In the genomic region with DNA sequence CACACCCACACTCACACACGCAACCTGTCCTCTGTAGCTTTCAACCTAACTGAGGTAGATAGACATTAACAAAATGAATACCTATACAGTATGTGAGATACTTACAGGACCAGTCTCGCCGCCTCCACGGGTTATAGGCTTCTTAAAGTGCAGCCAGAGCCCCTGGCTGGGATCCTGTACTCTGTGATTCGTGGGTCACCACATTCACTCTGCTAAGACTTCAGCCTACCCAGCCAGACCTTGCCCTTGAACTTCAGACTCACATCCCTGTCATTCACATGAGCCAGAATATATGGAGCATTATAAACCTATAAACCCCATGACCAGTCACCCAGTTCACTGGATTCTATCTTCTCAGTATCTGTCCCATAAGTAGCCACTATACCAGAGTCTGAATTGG, we compare ENCODE assay signal across 12 cellular contexts. TPM values are rescaled to one million over a fixed set of nuclear protein-coding genes. Genes with fewer than 3 reads are reported as not detected.
DNase-seq lines count a peak whose midpoint lies in the region; ATAC-seq and TF ChIP-seq lines count a peak whose summit lies in the region.
"Had no signal": no experiment of that assay in that cellular context is flagged by ENCODE, and none has a peak within 500 bp of the region (broad histone marks: within the 10 kb centered on the region; RNA-seq: fewer than 3 reads in every experiment).

No MANE protein-coding gene starts in this region.

- peak overlapping the region; percentile 95 for H3K27ac Mint-ChIP-seq in activated CD8-positive, alpha-beta memory T cell treated with anti-CD3 and anti-CD28 coated beads, Interleukin-2, amount 10 ng/mL, durations not matched to agents 7 days and 5 days
- peak overlapping the region; percentile 98 for H3K27ac Mint-ChIP-seq in activated CD4-positive, alpha-beta memory T cell treated with anti-CD3 and anti-CD28 coated beads, Interleukin-2, amount 10 ng/mL, durations not matched to agents 7 days and 5 days
- peak overlapping the region; percentile 66 for H3K27ac Mint-ChIP-seq in stimulated activated memory B cell treated with anti-CD40 and anti-IgM and Interleukin-4, amounts not matched to agents 10 μg/mL and 1 μg/mL and 100 μg/mL, for 72 hours

- no peak for DNase-seq in activated CD8-positive, alpha-beta memory T cell treated with anti-CD3 and anti-CD28 coated beads, Interleukin-2, amount 10 ng/mL, durations not matched to agents 7 days and 5 days
- no peak for DNase-seq in activated CD8-positive, alpha-beta memory T cell treated with anti-CD3 and anti-CD28 coated beads for 24 hours
- no peak for DNase-seq in activated CD4-positive, alpha-beta memory T cell treated with anti-CD3 and anti-CD28 coated beads, Interleukin-2, amount 10 ng/mL, durations not matched to agents 7 days and 5 days
- DNase-seq in hepatocyte (ENCODE audit: low spot score) (no peak), SIG-M5 (lab: John Stamatoyannopoulos, UW) (no peak)
- DNase-seq: cortex of kidney, NCI-H1105 treated with DMSO at 0.1 percent for 48 hours, NCI-H446 had no signal

- H4K20me1 ChIP-seq in hepatocyte (ENCODE audit: insufficient read depth, poor library complexity, severe bottlenecking), result no peaks in the 10 kb centered on the region

- no peak for TF ChIP-seq CTCF in hepatocyte (IDR thresholded peaks at IDR 0.05; ENCODE audit: poor library complexity)

- no peaks in the 10 kb centered on the region for H3K79me2 ChIP-seq in hepatocyte

- H3K4me1 ChIP-seq in hepatocyte (ENCODE audit: insufficient read depth), result peaks cover 9% of the 10 kb centered on the region

- CTCF ChIA-PET in activated CD8-positive, alpha-beta memory T cell treated with anti-CD3 and anti-CD28 coated beads, Interleukin-2, amount 10 ng/mL, durations not matched to agents 7 days and 5 days (lab: Charles Lee), result interaction anchor here (0.7 to 3.0 kb wide), 7 partner anchors 33 to 185 kb away, joined by 3 to 17 read pairs (median 6); a partner anchor contains a TSS
- CTCF ChIA-PET in activated CD4-positive, alpha-beta memory T cell treated with anti-CD3 and anti-CD28 coated beads, Interleukin-2, amount 10 ng/mL, durations not matched to agents 7 days and 5 days (lab: Charles Lee), result interaction anchor here (2.0 to 3.1 kb wide), 3 partner anchors 9 to 66 kb away, joined by 6 to 14 read pairs (median 9); no protein-coding TSS in a partner anchor

- peak overlapping the region; percentile 95 for H3K4me2 ChIP-seq in hepatocyte

- H3K36me3 Mint-ChIP-seq in activated CD8-positive, alpha-beta memory T cell treated with anti-CD3 and anti-CD28 coated beads, Interleukin-2, amount 10 ng/mL, durations not matched to agents 7 days and 5 days, result peaks cover 10% of the 10 kb centered on the region
- H3K36me3 Mint-ChIP-seq in activated CD4-positive, alpha-beta memory T cell treated with anti-CD3 and anti-CD28 coated beads, Interleukin-2, amount 10 ng/mL, durations not matched to agents 7 days and 5 days (ENCODE audit: low read depth), result peaks cover 18% of the 10 kb centered on the region
- H3K36me3 Mint-ChIP-seq in stimulated activated memory B cell treated with anti-CD40 and anti-IgM and Interleukin-4, amounts not matched to agents 10 μg/mL and 1 μg/mL and 100 μg/mL, for 72 hours, result no peaks in the 10 kb centered on the region

- peaks cover 2% of the 10 kb centered on the region for H3K27me3 Mint-ChIP-seq in activated CD8-positive, alpha-beta memory T cell treated with anti-CD3 and anti-CD28 coated beads, Interleukin-2, amount 10 ng/mL, durations not matched to agents 7 days and 5 days
- no peaks in the 10 kb centered on the region for H3K27me3 Mint-ChIP-seq in activated CD4-positive, alpha-beta memory T cell treated with anti-CD3 and anti-CD28 coated beads, Interleukin-2, amount 10 ng/mL, durations not matched to agents 7 days and 5 days
- no peaks in the 10 kb centered on the region for H3K27me3 Mint-ChIP-seq in stimulated activated memory B cell treated with anti-CD40 and anti-IgM and Interleukin-4, amounts not matched to agents 10 μg/mL and 1 μg/mL and 100 μg/mL, for 72 hours

- no peak overlapping the region for H3K4me3 ChIP-seq in hepatocyte

- H3K27me3 ChIP-seq in hepatocyte, result peaks cover 4% of the 10 kb centered on the region
- H3K27me3 ChIP-seq: left lung had no signal

- peaks cover 30% of the 10 kb centered on the region for H3K4me1 Mint-ChIP-seq in activated CD8-positive, alpha-beta memory T cell treated with anti-CD3 and anti-CD28 coated beads, Interleukin-2, amount 10 ng/mL, durations not matched to agents 7 days and 5 days
- peaks cover 37% of the 10 kb centered on the region for H3K4me1 Mint-ChIP-seq in activated CD4-positive, alpha-beta memory T cell treated with anti-CD3 and anti-CD28 coated beads, Interleukin-2, amount 10 ng/mL, durations not matched to agents 7 days and 5 days
- H3K4me1 Mint-ChIP-seq in stimulated activated memory B cell treated with anti-CD40 and anti-IgM and Interleukin-4, amounts not matched to agents 10 μg/mL and 1 μg/mL and 100 μg/mL, for 72 hours, result peaks cover 22% of the 10 kb centered on the region

- no peaks in the 10 kb centered on the region for H3K36me3 ChIP-seq in hepatocyte (replicated peaks; ENCODE audit: insufficient read depth, low read depth)
- H3K36me3 ChIP-seq: left lung had no signal

- H3K9me2 ChIP-seq in hepatocyte (replicated peaks; ENCODE audit: insufficient read depth), result no peaks in the 10 kb centered on the region

- H3K27ac ChIP-seq in hepatocyte, result no peak overlapping the region

- WGBS in hepatocyte (ENCODE audit: low lambda C conversion rate, missing lambda C conversion rate), result 89% methylated on average over 5 of the region's 5 CpGs

- H2AFZ ChIP-seq in hepatocyte, result no peak overlapping the region

- no peaks in the 10 kb centered on the region for H3K9me3 ChIP-seq in hepatocyte (ENCODE audit: low read depth)
- H3K9me3 ChIP-seq: left lung had no signal

- H3K4me3 Mint-ChIP-seq in activated CD8-positive, alpha-beta memory T cell treated with anti-CD3 and anti-CD28 coated beads, Interleukin-2, amount 10 ng/mL, durations not matched to agents 7 days and 5 days, result peak overlapping the region; percentile 55
- H3K4me3 Mint-ChIP-seq in activated CD4-positive, alpha-beta memory T cell treated with anti-CD3 and anti-CD28 coated beads, Interleukin-2, amount 10 ng/mL, durations not matched to agents 7 days and 5 days, result peak overlapping the region; percentile 54
- peak overlapping the region; percentile 84 for H3K4me3 Mint-ChIP-seq in stimulated activated memory B cell treated with anti-CD40 and anti-IgM and Interleukin-4, amounts not matched to agents 10 μg/mL and 1 μg/mL and 100 μg/mL, for 72 hours

- POLR2A ChIA-PET in activated CD4-positive, alpha-beta memory T cell treated with anti-CD3 and anti-CD28 coated beads, Interleukin-2, amount 10 ng/mL, durations not matched to agents 7 days and 5 days (lab: Charles Lee), result interaction anchor here (0.9 to 3.7 kb wide), 6 partner anchors 10 to 124 kb away, joined by 4 to 36 read pairs (median 16); a partner anchor contains a TSS

- H3K9me3 Mint-ChIP-seq in activated CD8-positive, alpha-beta memory T cell treated with anti-CD3 and anti-CD28 coated beads, Interleukin-2, amount 10 ng/mL, durations not matched to agents 7 days and 5 days (ENCODE audit: low read depth), result peaks cover 7% of the 10 kb centered on the region
- H3K9me3 Mint-ChIP-seq in activated CD4-positive, alpha-beta memory T cell treated with anti-CD3 and anti-CD28 coated beads, Interleukin-2, amount 10 ng/mL, durations not matched to agents 7 days and 5 days, result peaks cover 11% of the 10 kb centered on the region
- no peaks in the 10 kb centered on the region for H3K9me3 Mint-ChIP-seq in stimulated activated memory B cell treated with anti-CD40 and anti-IgM and Interleukin-4, amounts not matched to agents 10 μg/mL and 1 μg/mL and 100 μg/mL, for 72 hours

- ATAC-seq in activated CD8-positive, alpha-beta memory T cell treated with anti-CD3 and anti-CD28 coated beads, Interleukin-2, amount 10 ng/mL, durations not matched to agents 7 days and 5 days, result no peak
- ATAC-seq in stimulated activated memory B cell treated with anti-CD40 and anti-IgM and Interleukin-4, amounts not matched to agents 10 μg/mL and 1 μg/mL and 100 μg/mL, for 72 hours, result no peak
- ATAC-seq in HG02588 (IDR thresholded peaks at IDR 0.05; ENCODE audit: unreplicated experiment), result no peak
- no peak for ATAC-seq in HG02623 (IDR thresholded peaks at IDR 0.05; ENCODE audit: unreplicated experiment)

RNA-seq across cellular contexts. Expression of a gene that starts 1.4 kb away (rescaled TPM):
- 1 to 10 TPM in 1 of 2 experiments, under 1 TPM in 1; 0.26 to 1.1 TPM for total RNA-seq in activated CD8-positive, alpha-beta memory T cell treated with anti-CD3 and anti-CD28 coated beads, Interleukin-2, amount 10 ng/mL, durations not matched to agents 7 days and 5 days
- 1 to 10 TPM; 3.8 to 4.2 TPM for total RNA-seq in activated CD4-positive, alpha-beta memory T cell treated with anti-CD3 and anti-CD28 coated beads, Interleukin-2, amount 10 ng/mL, durations not matched to agents 7 days and 5 days
- total RNA-seq in hepatocyte, result 0.23 and 0.68 TPM in 2 replicates
- 1.5 and 1.6 TPM in 2 replicates for polyA plus RNA-seq in hepatocyte

RNA-seq across cellular contexts. Expression of a gene that starts 11.0 kb away (rescaled TPM):
- total RNA-seq in activated CD8-positive, alpha-beta memory T cell treated with anti-CD3 and anti-CD28 coated beads, Interleukin-2, amount 10 ng/mL, durations not matched to agents 7 days and 5 days, result 10 to 100 TPM; 12.3 to 20.6 TPM
- 10 to 100 TPM; 36.2 to 38.0 TPM for total RNA-seq in activated CD4-positive, alpha-beta memory T cell treated with anti-CD3 and anti-CD28 coated beads, Interleukin-2, amount 10 ng/mL, durations not matched to agents 7 days and 5 days
- total RNA-seq in hepatocyte, result 17.1 and 22.6 TPM in 2 replicates
- polyA plus RNA-seq in hepatocyte, result 21.7 and 24.8 TPM in 2 replicates

RNA-seq across cellular contexts. Expression of a gene that starts 49.8 kb away (rescaled TPM):
- total RNA-seq in activated CD8-positive, alpha-beta memory T cell treated with anti-CD3 and anti-CD28 coated beads, Interleukin-2, amount 10 ng/mL, durations not matched to agents 7 days and 5 days, result 10 to 100 TPM; 15.4 to 18.3 TPM
- total RNA-seq in activated CD4-positive, alpha-beta memory T cell treated with anti-CD3 and anti-CD28 coated beads, Interleukin-2, amount 10 ng/mL, durations not matched to agents 7 days and 5 days, result 10 to 100 TPM; 18.4 to 18.7 TPM
- 47.0 and 47.4 TPM in 2 replicates for total RNA-seq in hepatocyte
- polyA plus RNA-seq in hepatocyte, result 39.3 and 39.7 TPM in 2 replicates
